ENCODE assay signal across 8 cellular contexts in the genomic region with DNA sequence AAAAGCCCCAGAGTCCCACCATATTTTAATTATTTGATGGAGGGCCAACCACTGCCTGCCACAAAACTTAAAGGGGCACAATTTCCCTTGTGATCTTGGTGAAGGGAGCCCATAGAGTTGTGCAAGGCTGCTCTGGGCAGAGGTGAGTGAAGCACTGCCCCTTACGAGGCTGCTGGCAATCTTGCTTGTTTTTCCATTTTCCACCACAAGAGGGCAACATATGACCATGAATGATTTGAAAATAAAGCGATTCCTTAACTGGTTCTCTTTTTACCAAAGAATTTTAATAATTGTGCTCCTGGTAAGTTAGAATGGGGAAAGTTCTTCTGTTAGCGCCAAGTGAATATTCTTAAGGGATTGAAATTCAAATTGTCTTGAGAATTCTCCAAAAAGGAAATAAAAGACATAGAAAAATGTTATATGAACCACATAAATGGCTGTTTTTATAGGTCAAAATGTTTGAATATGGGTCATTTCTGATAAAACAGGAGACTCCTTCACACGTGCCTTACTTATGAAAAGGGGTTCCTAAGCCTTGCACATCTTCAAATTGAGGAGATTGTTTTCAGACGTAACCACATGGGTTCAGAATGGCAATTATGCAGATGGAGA.
DNase-seq lines count a peak whose midpoint lies in the region; ATAC-seq lines count a peak whose summit lies in the region.

No MANE protein-coding gene starts in this region.

- DNase-seq in SIG-M5 treated with dmso at 0.1 percent for 504 hours (lab: John Stamatoyannopoulos, UW; ENCODE audit: unreplicated experiment) (peak; percentile 57), SIG-M5 (lab: John Stamatoyannopoulos, UW) (no peak), NCI-H69 (lab: John Stamatoyannopoulos, UW) (peak; percentile 59), ecto neural progenitor cell (ENCODE audit: low spot score) (peak; percentile 61), medulla oblongata (ENCODE audit: extremely low spot score) (peak; percentile 92)
- peak; percentile 29 to 49 for DNase-seq in activated CD4-positive, alpha-beta T cell treated with anti-CD3 and anti-CD28 coated beads, Interleukin-2, amount 50 U/mL, for 4 hours
- peak; percentile 19 to 45 for DNase-seq in stimulated activated CD8-positive, alpha-beta memory T cell treated with anti-CD3 and anti-CD28 coated beads, Interleukin-4, amount 100 ng/mL, for 4 hours (ENCODE audit: low read depth in 2 of 2, low spot score in 1 of 2)

- ATAC-seq in HG03175 (IDR thresholded peaks at IDR 0.05; ENCODE audit: unreplicated experiment) = peak; percentile 65
